In genomic region chr10:11379771-11380170, GRCh38 we compare ENCODE assay signal across 21 cellular contexts.
DNase-seq lines count a peak whose midpoint lies in the region; ATAC-seq and TF ChIP-seq lines count a peak whose summit lies in the region.
"Had no signal": no experiment of that assay in that cellular context is flagged by ENCODE, and none has a peak within 500 bp of the region (broad histone marks: within the 10 kb centered on the region; RNA-seq: fewer than 3 reads in every experiment).

No MANE protein-coding gene starts in this region.

- no peak overlapping the region for H3K4me3 ChIP-seq in osteoblast (ENCODE audit: insufficient read depth, low read length)
- H3K4me3 ChIP-seq: BLaER1, HAP-1 had no signal

- H3K79me2 ChIP-seq in osteoblast (ENCODE audit: insufficient read depth, low read length), result no peaks in the 10 kb centered on the region

- H3K36me3 ChIP-seq in osteoblast (ENCODE audit: insufficient read depth, low read length), result no peaks in the 10 kb centered on the region
- H3K36me3 ChIP-seq: BLaER1, HAP-1 had no signal

- no peak for TF ChIP-seq CTCF in osteoblast (IDR thresholded peaks at IDR 0.05; ENCODE audit: extremely low read depth, low read depth, low read length)

- DNase-seq in NCI-H1092 treated with DMSO at 0.1 percent for 48 hours (lab: John Stamatoyannopoulos, UW) (peak; percentile 41), NCI-H1092 (lab: John Stamatoyannopoulos, UW) (no peak), Ammon's horn (ENCODE audit: low spot score) (peak; percentile 27), head of caudate nucleus (peak in 38 of 42 donors; percentile 7 to 63 (median 31)), osteoblast (ENCODE audit: insufficient read length, low spot score, missing footprints) (peak; percentile 38), left lobe of liver (ENCODE audit: low spot score) (no peak), HUDEP-2 (lab: John Stamatoyannopoulos, UW; ENCODE audit: unreplicated experiment in 76 of 76) (no peak)
- DNase-seq in effector CD4-positive, alpha-beta T cell, result no peak
- DNase-seq: 8988T; CD8-positive, alpha-beta T cell; DND-41; GDM1; MV-4-11; NCI-H146; NCI-H2081 treated with DMSO at 0.1 percent for 48 hours; NCI-H2227 treated with DMSO at 0.1 percent for 48 hours; NCI-H524; SHP77 treated with DMSO at 0.1 percent for 48 hours had no signal

- no peaks in the 10 kb centered on the region for H3K4me1 ChIP-seq in osteoblast (ENCODE audit: insufficient read depth, low read length)
- H3K4me1 ChIP-seq: HAP-1 had no signal

- no peak overlapping the region for H2AFZ ChIP-seq in osteoblast (ENCODE audit: low read length)

- H3K9me3 ChIP-seq in osteoblast (ENCODE audit: low read depth, low read length), result no peaks in the 10 kb centered on the region
- H3K9me3 ChIP-seq: BLaER1, HAP-1 had no signal

- H3K27me3 ChIP-seq in osteoblast (ENCODE audit: insufficient read depth, low read length), result no peaks in the 10 kb centered on the region
- H3K27me3 ChIP-seq: BLaER1 had no signal

- no peak overlapping the region for H3K27ac ChIP-seq in osteoblast (ENCODE audit: low read depth, low read length)
- H3K27ac ChIP-seq: BLaER1, HL-60 had no signal

- no peak for ATAC-seq in left lobe of liver
- ATAC-seq: CD8-positive, alpha-beta T cell had no signal

- no peaks in the 10 kb centered on the region for H4K20me1 ChIP-seq in osteoblast (ENCODE audit: insufficient read depth, low read length)
- H4K20me1 ChIP-seq: BLaER1 had no signal

- H3K4me2 ChIP-seq in osteoblast (ENCODE audit: insufficient read depth, low read length), result no peak overlapping the region

- intact Hi-C loops in head of caudate nucleus (cut with DNase I), result no loop called here

Comparison
In these comparisons a context has a peak if more than half of its experiments do, and no peak if none do; other contexts are left out.
1. DNase-seq: peak in NCI-H1092 treated with DMSO at 0.1 percent for 48 hours (single experiment), Ammon's horn (single experiment), head of caudate nucleus (38 of 42) and osteoblast (single experiment); none in NCI-H1092 (single experiment), effector CD4-positive, alpha-beta T cell (single experiment), left lobe of liver (single experiment) and HUDEP-2 (0 of 76).